ENCODE assay signal across 16 cellular contexts in genomic region chrX:40380649-40381488, GRCh38.
DNase-seq lines count a peak whose midpoint lies in the region; ATAC-seq and TF ChIP-seq lines count a peak whose summit lies in the region.
"Had no signal": no experiment of that assay in that cellular context is flagged by ENCODE, and none has a peak within 500 bp of the region (broad histone marks: within the 10 kb centered on the region; RNA-seq: fewer than 3 reads in every experiment).

No MANE protein-coding gene starts in this region.

- H3K36me3 ChIP-seq in mesendoderm (ENCODE audit: control insufficient read depth, insufficient read depth, low read length), result no peaks in the 10 kb centered on the region
- no peaks in the 10 kb centered on the region for H3K36me3 ChIP-seq in BE2C
- H3K36me3 ChIP-seq: stomach had no signal

- H4K8ac ChIP-seq in mesendoderm (ENCODE audit: low read depth, low read length), result no peak overlapping the region

- H3K4me1 ChIP-seq in mesendoderm (ENCODE audit: control insufficient read depth, low read depth, low read length), result no peaks in the 10 kb centered on the region
- H3K4me1 ChIP-seq in BE2C, result no peaks in the 10 kb centered on the region
- H3K4me1 ChIP-seq: stomach had no signal

- no peak overlapping the region for H3K4ac ChIP-seq in mesendoderm (ENCODE audit: low read depth, low read length)

- no peaks in the 10 kb centered on the region for H3K79me1 ChIP-seq in mesendoderm (ENCODE audit: low read length)

- H4K5ac ChIP-seq in mesendoderm (ENCODE audit: low read length), result no peak overlapping the region

- no peak for ATAC-seq in GM18505 (IDR thresholded peaks at IDR 0.05; ENCODE audit: unreplicated experiment)
- ATAC-seq: activated naive CD8-positive, alpha-beta T cell treated with anti-CD3 and anti-CD28 coated beads, Interleukin-2, amount 50 U/mL, for 24 hours; T-cell had no signal

- H3K23ac ChIP-seq in mesendoderm (ENCODE audit: low read length), result no peak overlapping the region

- H2AK5ac ChIP-seq in mesendoderm (ENCODE audit: low read length), result no peak overlapping the region

- no peaks in the 10 kb centered on the region for H3K9me3 ChIP-seq in BE2C

- no peak overlapping the region for H2BK15ac ChIP-seq in mesendoderm (replicated peaks; ENCODE audit: low read depth)

- no peak overlapping the region for H3K27ac ChIP-seq in mesendoderm (ENCODE audit: low read depth, low read length)
- H3K27ac ChIP-seq: stomach had no signal

- H3K27me3 ChIP-seq in mesendoderm (ENCODE audit: insufficient read depth, low read length, poor library complexity), result no peaks in the 10 kb centered on the region
- no peaks in the 10 kb centered on the region for H3K27me3 ChIP-seq in BE2C

- H3K18ac ChIP-seq in mesendoderm (ENCODE audit: low read length), result no peak overlapping the region

- H3K9ac ChIP-seq in mesendoderm (ENCODE audit: low read length), result no peak overlapping the region

- no peak for TF ChIP-seq CTCF in BE2C (IDR thresholded peaks at IDR 0.05; ENCODE audit: low read depth, low read length)

- peak; percentile 25 for DNase-seq in ELF-1 (ENCODE audit: low read depth, low spot score)
- peak; percentile 79 to 82 for DNase-seq in Kasumi-1 (lab: John Stamatoyannopoulos, UW)
- peak; percentile 46 for DNase-seq in UCSD-AML1 (lab: John Stamatoyannopoulos, UW; ENCODE audit: unreplicated experiment)
- DNase-seq in mesendoderm, result no peak
- no peak for DNase-seq in cortex of kidney (lab: John Stamatoyannopoulos, UW)
- DNase-seq in BE2C, result no peak
- DNase-seq: activated CD4-positive, alpha-beta T cell treated with anti-CD3 and anti-CD28 coated beads, Interleukin-2, amount 10 ng/mL, durations not matched to agents 7 days and 5 days; activated naive CD8-positive, alpha-beta T cell treated with anti-CD3 and anti-CD28 coated beads, Interleukin-2, amount 50 U/mL, for 24 hours; activated T-cell treated with anti-CD3 and anti-CD28 coated beads, Interleukin-2, amount 50 U/mL, for 48 hours; CD4-positive, alpha-beta T cell; erythroblast; IMR-90; kidney glomerular epithelial cell; stomach; T-cell had no signal

- no peaks in the 10 kb centered on the region for H3K79me2 ChIP-seq in mesendoderm (ENCODE audit: control insufficient read depth, insufficient read depth, low read length)

- no peak overlapping the region for H3K4me3 ChIP-seq in mesendoderm (ENCODE audit: low read length)
- H3K4me3 ChIP-seq in BE2C (ENCODE audit: low read depth, low read length), result no peak overlapping the region
- H3K4me3 ChIP-seq: stomach had no signal

- no peak overlapping the region for H3K4me2 ChIP-seq in mesendoderm (ENCODE audit: low read length)

- peak overlapping the region; percentile 64 for H3K56ac ChIP-seq in mesendoderm (ENCODE audit: low read length)

- TF ChIP-seq POLR2A in GM18505 (IDR thresholded peaks at IDR 0.05; ENCODE audit: borderline replicate concordance, extremely low read depth, insufficient read depth, insufficient read length), result no peak

- no peak overlapping the region for H2BK5ac ChIP-seq in mesendoderm (ENCODE audit: low read length)

- no CpG with 5 or more reads among the region's 17 CpGs for WGBS in mesendoderm (ENCODE audit: extremely low coverage, insufficient coverage, low lambda C conversion rate)

- no peak overlapping the region for H2BK120ac ChIP-seq in mesendoderm (ENCODE audit: low read depth, low read length)

Comparison
In these comparisons a context has a peak if more than half of its experiments do, and no peak if none do; other contexts are left out.
1. DNase-seq: peak in ELF-1 (single experiment), Kasumi-1 (2 of 2) and UCSD-AML1 (single experiment); none in mesendoderm (single experiment), cortex of kidney (single experiment) and BE2C (single experiment).